Comparison of ENCODE assay signal across 14 cellular contexts in the genomic region with DNA sequence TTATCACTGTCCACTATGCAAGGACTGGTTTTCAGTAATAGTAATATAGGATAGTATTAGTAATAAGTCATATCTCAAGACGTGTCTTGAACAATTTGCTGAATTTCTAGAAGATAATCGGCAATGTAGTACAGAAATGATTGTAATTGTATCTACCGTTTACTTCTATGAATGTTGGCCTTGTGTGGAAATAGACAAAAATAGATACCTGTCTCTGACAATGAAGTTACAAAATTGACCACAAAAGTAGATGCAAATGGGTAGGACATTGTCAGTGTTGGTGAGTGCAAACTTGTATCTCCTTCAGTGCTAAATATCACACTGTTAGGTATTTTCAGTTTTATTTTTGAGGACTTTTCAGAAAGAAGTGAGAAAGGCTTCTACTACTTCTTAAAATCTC. TPM values are rescaled to one million over a fixed set of nuclear protein-coding genes. Genes with fewer than 3 reads are reported as not detected.
DNase-seq lines count a peak whose midpoint lies in the region; ATAC-seq, FAIRE-seq and TF ChIP-seq lines count a peak whose summit lies in the region.
"Had no signal": no experiment of that assay in that cellular context is flagged by ENCODE, and none has a peak within 500 bp of the region (broad histone marks: within the 10 kb centered on the region; RNA-seq: fewer than 3 reads in every experiment).

No MANE protein-coding gene starts in this region.

- CTCF ChIA-PET in HepG2 (lab: Yijun Ruan, JAX; ENCODE audit: low intra/inter-chr PET ratio, low total read pairs), result no interaction called here

- WGBS in HepG2 (ENCODE audit: low lambda C conversion rate), result 96% methylated on average over 3 of the region's 3 CpGs

- H3K27me3 ChIP-seq in HepG2 (ENCODE audit: control insufficient read depth in 1 of 2, insufficient read depth in 2 of 2, low read length in 2 of 2), result no peaks in the 10 kb centered on the region

- TF ChIP-seq CTCF in progenitor cell of endocrine pancreas (IDR thresholded peaks at IDR 0.05; ENCODE audit: unreplicated experiment), result no peak
- no peak for TF ChIP-seq CTCF in HepG2 (CRISPR knock-in tag; IDR thresholded peaks at IDR 0.05)

- H3K4me1 Mint-ChIP-seq in progenitor cell of endocrine pancreas (ENCODE audit: low read depth), result no peaks in the 10 kb centered on the region

- H3K27ac Mint-ChIP-seq in progenitor cell of endocrine pancreas, result no peak overlapping the region
- H3K27ac Mint-ChIP-seq: activated T-helper 2 cell treated with anti-CD3 and anti-CD28 coated beads, Interferon-gamma antibody, Interleukin-2, Interleukin-4, amounts not matched to agents 10 μg/mL and 5 μg/mL and 100 μg/mL, durations not matched to agents 14 hours and 24 hours and 36 hours had no signal

- DNase-seq in GM12892 (ENCODE audit: insufficient read length) (no peak), progenitor cell of endocrine pancreas (ENCODE audit: low spot score, unreplicated experiment) (no peak), HepG2 (ENCODE audit: low spot score) (no peak), left lobe of liver (ENCODE audit: low spot score) (no peak)
- DNase-seq in stimulated activated CD4-positive, alpha-beta T cell treated with anti-CD3 and anti-CD28 coated beads, Interleukin-4, amount 100 ng/mL, for 4 hours, result no peak
- DNase-seq: activated CD4-positive, CD25-positive, alpha-beta regulatory T cell treated with anti-CD3 and anti-CD28 coated beads, Interleukin-2, amount 50 U/mL, for 72 hours; lower lobe of right lung; NCI-H146; stimulated activated CD4-positive, alpha-beta T cell treated with anti-CD3 and anti-CD28 coated beads, Interleukin-4, amount 100 ng/mL, for 24 hours had no signal

- no peaks in the 10 kb centered on the region for H3K36me3 Mint-ChIP-seq in progenitor cell of endocrine pancreas (ENCODE audit: insufficient read depth)

- POLR2A ChIA-PET in HepG2 (lab: Yijun Ruan, JAX), result no interaction called here

- ATAC-seq in GM19395 (IDR thresholded peaks at IDR 0.05; ENCODE audit: unreplicated experiment) (peak; percentile 95), HG02642 (IDR thresholded peaks at IDR 0.05; ENCODE audit: poor library complexity, unreplicated experiment) (peak; percentile 87), HG03280 (IDR thresholded peaks at IDR 0.05; ENCODE audit: unreplicated experiment) (peak; percentile 91), HepG2 (no peak), left lobe of liver (no peak)
- ATAC-seq: lower lobe of right lung, SK-N-SH treated with all-trans-retinoic acid at 6 μM for 48 hours had no signal

- H4K20me1 ChIP-seq in HepG2 (ENCODE audit: insufficient read depth, low read length), result no peaks in the 10 kb centered on the region

- no peak for TF ChIP-seq RAD21 in HepG2 (CRISPR knock-in tag; IDR thresholded peaks at IDR 0.05)

- H3K79me2 ChIP-seq in HepG2 (ENCODE audit: insufficient read depth, low read length), result no peaks in the 10 kb centered on the region

- no peak for TF ChIP-seq EP300 in HepG2 (IDR thresholded peaks at IDR 0.05; ENCODE audit: low read depth in 2 of 2, low read length in 2 of 2)
- TF ChIP-seq EP300 in HepG2 (CRISPR knock-in tag; IDR thresholded peaks at IDR 0.05; ENCODE audit: borderline replicate concordance), result no peak

- no peak overlapping the region for H3K4me3 Mint-ChIP-seq in progenitor cell of endocrine pancreas (ENCODE audit: low read depth)

- peaks cover 0 to 1% of the 10 kb centered on the region in 2 experiments; a peak in 1 of 5 replicates for H3K36me3 ChIP-seq in HepG2 (replicated peaks in 1 of 2; ENCODE audit: control insufficient read depth in 1 of 2, insufficient read depth in 2 of 2, low read length in 2 of 2)
- H3K36me3 ChIP-seq: lower lobe of right lung had no signal

- no peak overlapping the region for H3K9ac ChIP-seq in HepG2 (ENCODE audit: insufficient read depth, low read depth, low read length)

- in situ Hi-C loops in HepG2 (cut with HindIII; ENCODE audit: extremely low pct_ligation_motif_present, low pct_unique_long_range_greater_than_20kb), result loop anchor here (5.0 kb wide), 1 partner anchor 119 kb away; a partner anchor contains a TSS

- BruUV-seq in HepG2 (replicated peaks; lab: Mats Ljungman, UMichigan), result no TSS peak

- no peak overlapping the region for H2AFZ ChIP-seq in HepG2 (ENCODE audit: low read length)

- H3K4me2 ChIP-seq in HepG2 (ENCODE audit: low read depth, low read length), result no peak overlapping the region

- intact Hi-C loops in HepG2 (cut with micrococcal nuclease; ENCODE audit: unreplicated experiment), result loop anchor here (2.0 kb wide), 3 partner anchors 52 to 452 kb away; no protein-coding TSS in a partner anchor

- H3K4me3 ChIP-seq in HepG2 (replicated peaks in 1 of 3; ENCODE audit: insufficient read depth in 1 of 3, low read depth in 2 of 3, low read length in 3 of 3), result no peak overlapping the region
- H3K4me3 ChIP-seq: lower lobe of right lung had no signal

- no peaks in the 10 kb centered on the region for H3K9me3 Mint-ChIP-seq in progenitor cell of endocrine pancreas (ENCODE audit: low read depth)
- H3K9me3 Mint-ChIP-seq: activated T-helper 2 cell treated with anti-CD3 and anti-CD28 coated beads, Interferon-gamma antibody, Interleukin-2, Interleukin-4, amounts not matched to agents 10 μg/mL and 5 μg/mL and 100 μg/mL, durations not matched to agents 14 hours and 24 hours and 36 hours had no signal

- peaks cover 3% of the 10 kb centered on the region for H3K4me1 ChIP-seq in HepG2 (ENCODE audit: insufficient read depth, low read length)
- H3K4me1 ChIP-seq: lower lobe of right lung had no signal

- FAIRE-seq in GM12892 (lab: Jason Lieb, UNC) (peak; percentile 82), HepG2 (lab: Jason Lieb, UNC) (no peak)

- no peaks in the 10 kb centered on the region for H3K27me3 Mint-ChIP-seq in progenitor cell of endocrine pancreas

- TF ChIP-seq POLR2A in GM12892 (IDR thresholded peaks at IDR 0.05; ENCODE audit: low read depth, low read length) (no peak), HepG2 (IDR thresholded peaks at IDR 0.05; ENCODE audit: insufficient read depth in 1 of 2, low read depth in 2 of 2, low read length in 2 of 2) (no peak)

- H3K9me3 ChIP-seq in HepG2 (ENCODE audit: low read length), result no peaks in the 10 kb centered on the region
- H3K9me3 ChIP-seq: lower lobe of right lung had no signal

- no peak overlapping the region for H3K27ac ChIP-seq in HepG2 (ENCODE audit: extremely low read length, insufficient read depth, low read length)
- H3K27ac ChIP-seq: lower lobe of right lung had no signal

TF ChIP-seq in HepG2, 621 proteins besides CTCF, POLR2A, EP300 and RAD21 (continues in another document):
- TF ChIP-seq ZNF598 (CRISPR knock-in tag; IDR thresholded peaks at IDR 0.05; ENCODE audit: borderline replicate concordance) (no peak), PRPF4 (IDR thresholded peaks at IDR 0.05; ENCODE audit: low read depth, low read length, poor library complexity, severe bottlenecking) (no peak), ZNF772 (CRISPR knock-in tag; IDR thresholded peaks at IDR 0.05) (no peak), IRX3 (CRISPR knock-in tag; IDR thresholded peaks at IDR 0.05; ENCODE audit: borderline replicate concordance, low read depth) (no peak), CEBPB (IDR thresholded peaks at IDR 0.05; ENCODE audit: borderline replicate concordance, low read depth, low read length) (no peak), POLR2AphosphoS2 (IDR thresholded peaks at IDR 0.05; ENCODE audit: low read depth, low read length) (no peak), ZBTB7B (CRISPR knock-in tag; IDR thresholded peaks at IDR 0.05) (no peak), ASH2L (IDR thresholded peaks at IDR 0.05; ENCODE audit: insufficient read length, low read depth, low read length) (no peak)
- TF ChIP-seq, protein P1, sequence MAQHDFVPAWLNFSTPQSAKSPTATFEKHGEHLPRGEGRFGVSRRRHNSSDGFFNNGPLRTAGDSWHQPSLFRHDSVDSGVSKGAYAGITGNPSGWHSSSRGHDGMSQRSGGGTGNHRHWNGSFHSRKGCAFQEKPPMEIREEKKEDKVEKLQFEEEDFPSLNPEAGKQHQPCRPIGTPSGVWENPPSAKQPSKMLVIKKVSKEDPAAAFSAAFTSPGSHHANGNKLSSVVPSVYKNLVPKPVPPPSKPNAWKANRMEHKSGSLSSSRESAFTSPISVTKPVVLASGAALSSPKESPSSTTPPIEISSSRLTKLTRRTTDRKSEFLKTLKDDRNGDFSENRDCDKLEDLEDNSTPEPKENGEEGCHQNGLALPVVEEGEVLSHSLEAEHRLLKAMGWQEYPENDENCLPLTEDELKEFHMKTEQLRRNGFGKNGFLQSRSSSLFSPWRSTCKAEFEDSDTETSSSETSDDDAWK (CRISPR knock-in tag; IDR thresholded peaks at IDR 0.05), result no peak
- TF ChIP-seq, protein P2, sequence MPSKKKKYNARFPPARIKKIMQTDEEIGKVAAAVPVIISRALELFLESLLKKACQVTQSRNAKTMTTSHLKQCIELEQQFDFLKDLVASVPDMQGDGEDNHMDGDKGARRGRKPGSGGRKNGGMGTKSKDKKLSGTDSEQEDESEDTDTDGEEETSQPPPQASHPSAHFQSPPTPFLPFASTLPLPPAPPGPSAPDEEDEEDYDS (CRISPR knock-in tag; IDR thresholded peaks at IDR 0.05), result no peak

RNA-seq across cellular contexts. Expression of a gene that starts 43.1 kb away (rescaled TPM):
- polyA plus RNA-seq in GM12892 (2012; ENCODE audit: missing spikeins), result 51.4 TPM
- total RNA-seq in progenitor cell of endocrine pancreas (25.7 and 27.0 TPM in 2 replicates), HepG2 (2016; rRNA removed; fragmentation: Illumina TruSeq; extraction: Trizol) (27.2 and 31.1 TPM in 2 replicates), left lobe of liver (7.5 TPM)
- total RNA-seq in HepG2 (2016; cell fraction: cytosol; rRNA removed; fragmentation: Illumina TruSeq; extraction: Trizol; ENCODE audit: low read depth), result 36.5 and 46.9 TPM in 2 replicates
- 28.9 and 29.7 TPM in 2 replicates for total RNA-seq in HepG2 (2016; cell fraction: insoluble cytoplasmic fraction; rRNA removed; fragmentation: Illumina TruSeq; extraction: Trizol)
- 54.7 and 55.9 TPM in 2 replicates for total RNA-seq in HepG2 (2016; cell fraction: membrane; rRNA removed; fragmentation: Illumina TruSeq; extraction: Trizol)
- 10.0 and 11.5 TPM in 2 replicates for total RNA-seq in HepG2 (2016; cell fraction: nucleus; rRNA removed; fragmentation: Illumina TruSeq; extraction: Trizol)
- 5.8 and 6.3 TPM in 2 replicates for polyA plus RNA-seq in HepG2 (2011; rRNA removed)
- 1.2 and 1.7 TPM in 2 replicates for polyA plus RNA-seq in HepG2 (2011; cell fraction: cytosol; rRNA removed)
- polyA plus RNA-seq in HepG2 (2011; cell fraction: nucleus; rRNA removed), result 0.96 and 1.8 TPM in 2 replicates
- 11.8 and 13.4 TPM in 2 replicates for polyA plus RNA-seq in HepG2 (2012)
- polyA plus RNA-seq in HepG2 (2016; cell fraction: cytosol; fragmentation: Illumina TruSeq; extraction: Trizol; ENCODE audit: low read depth), result 88.9 and 123 TPM in 2 replicates
- polyA plus RNA-seq in HepG2 (2016; cell fraction: insoluble cytoplasmic fraction; fragmentation: Illumina TruSeq; extraction: Trizol; ENCODE audit: low read depth), result 37.2 and 40.5 TPM in 2 replicates
- 71.3 and 75.6 TPM in 2 replicates for polyA plus RNA-seq in HepG2 (2016; cell fraction: membrane; fragmentation: Illumina TruSeq; extraction: Trizol; ENCODE audit: low read depth)
- 22.8 and 28.1 TPM in 2 replicates for polyA plus RNA-seq in HepG2 (2016; cell fraction: nucleus; fragmentation: Illumina TruSeq; extraction: Trizol; ENCODE audit: insufficient read depth, low read depth)
- 0.98 and 1.5 TPM in 2 replicates for polyA minus RNA-seq in HepG2 (2011; rRNA and poly(A)+ RNA removed; ENCODE audit: low replicate concordance)
- polyA minus RNA-seq in HepG2 (2011; cell fraction: cytosol; rRNA and poly(A)+ RNA removed), result 0.62 and 0.89 TPM in 2 replicates
- 9.3 and 12.2 TPM in 2 replicates for polyA minus RNA-seq in HepG2 (2011; cell fraction: nucleus; rRNA and poly(A)+ RNA removed)

Comparison
In these comparisons a context has a peak if more than half of its experiments do, and no peak if none do; other contexts are left out.
1. ATAC-seq: peak in GM19395 (single experiment), HG02642 (single experiment) and HG03280 (single experiment); none in HepG2 (single experiment) and left lobe of liver (single experiment).